Comparison of ENCODE assay signal across 7 cellular contexts in genomic region chr15:67884514-67885225, GRCh38. TPM values are rescaled to one million over a fixed set of nuclear protein-coding genes. Genes with fewer than 3 reads are reported as not detected.
A peak's percentile ranks its signal among the peaks of the same experiment; 100 is the strongest.
DNase-seq lines count a peak whose midpoint lies in the region; ATAC-seq and TF ChIP-seq lines count a peak whose summit lies in the region.

No MANE protein-coding gene starts in this region.

- DNase-seq in NCI-H774 (lab: John Stamatoyannopoulos, UW) (peak; percentile 49), epidermal melanocyte (ENCODE audit: insufficient read length, low spot score) (peak; percentile 65)
- peak; percentile 56 for DNase-seq in activated CD8-positive, alpha-beta memory T cell treated with anti-CD3 and anti-CD28 coated beads, Interleukin-2, amount 50 U/mL, for 4 hours
- peak; percentile 37 for DNase-seq in stimulated activated CD8-positive, alpha-beta memory T cell treated with anti-CD3 and anti-CD28 coated beads, Interleukin-12 subunit alpha, Interleukin-12 subunit beta, amount 100 ng/mL, for 4 hours (ENCODE audit: low read depth)

- 6 to 7% methylated on average over 30 of the region's 48 CpGs for WGBS in mesodermal cell (ENCODE audit: insufficient coverage in 2 of 2), 2 experiments

- H3K9me3 ChIP-seq in mesodermal cell (ENCODE audit: control insufficient read depth, low read length), result no peaks in the 10 kb centered on the region

- no peaks in the 10 kb centered on the region for H3K36me3 ChIP-seq in mesodermal cell (ENCODE audit: control insufficient read depth, insufficient read depth, low read length)

- H3K27ac ChIP-seq in mesodermal cell (ENCODE audit: low read depth, low read length, severe bottlenecking), result peak overlapping the region; percentile 73

- peak overlapping the region; percentile 40 for H3K4me3 ChIP-seq in mesodermal cell (ENCODE audit: extremely low read depth, insufficient read depth, low read length, poor library complexity, severe bottlenecking)

- ATAC-seq in GM21381 (IDR thresholded peaks at IDR 0.05; ENCODE audit: unreplicated experiment), result no peak

- TF ChIP-seq POLR2A in GM18951 (IDR thresholded peaks at IDR 0.05; ENCODE audit: extremely low read depth, insufficient read depth, insufficient read length), result peak; percentile 13

- peaks cover 28% of the 10 kb centered on the region for H3K4me1 ChIP-seq in mesodermal cell (ENCODE audit: control insufficient read depth, insufficient read depth, low read length, poor library complexity, severe bottlenecking)

- in situ Hi-C loops in GM18951 (cut with MboI; ENCODE audit: low sequenced_read_pairs, unreplicated experiment), result no loop called here

RNA-seq across cellular contexts. Expression of gene RNU6-1, which starts 44.8 kb away (rescaled TPM):
- under 0.01 TPM for polyA plus RNA-seq in mesodermal cell (2013, experiment 1 of 2)
- polyA plus RNA-seq in mesodermal cell (2013, experiment 2 of 2), result under 0.01 TPM

RNA-seq across cellular contexts. Expression of gene SKOR1, which starts 59.4 kb away (rescaled TPM):
- polyA plus RNA-seq in mesodermal cell (2013, experiment 1 of 2), result 0.26 TPM
- polyA plus RNA-seq in mesodermal cell (2013, experiment 2 of 2), result 0.20 TPM
